ENCODE assay signal across 1 cellular context in the genomic region with DNA sequence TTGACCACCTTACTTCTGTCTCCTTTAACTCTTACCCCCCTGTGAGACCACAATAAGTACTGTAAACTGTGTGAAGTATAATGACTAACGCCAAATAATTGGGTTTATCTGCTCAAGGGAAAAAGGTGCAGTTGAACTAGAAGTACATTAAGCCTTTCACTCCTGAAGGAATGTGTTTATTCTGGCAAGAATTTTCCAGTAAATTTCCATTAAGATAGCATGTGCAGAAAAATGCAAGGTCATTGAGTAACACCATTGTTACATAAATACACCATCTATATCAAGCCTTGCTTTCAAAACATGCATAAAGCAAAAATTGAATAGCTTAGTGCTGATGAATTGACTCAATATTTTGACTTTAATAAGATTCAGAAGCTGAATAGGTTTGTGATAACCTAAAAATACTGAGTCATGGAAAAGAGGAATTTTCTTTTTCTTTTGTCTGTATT.
TF ChIP-seq lines count a peak whose summit lies in the region.

No MANE protein-coding gene starts in this region.

TF ChIP-seq in HEK293, 187 proteins besides CTCF, POLR2A, EP300 and RAD21 (continued from another document and continues in another):
- TF ChIP-seq, protein P1, sequence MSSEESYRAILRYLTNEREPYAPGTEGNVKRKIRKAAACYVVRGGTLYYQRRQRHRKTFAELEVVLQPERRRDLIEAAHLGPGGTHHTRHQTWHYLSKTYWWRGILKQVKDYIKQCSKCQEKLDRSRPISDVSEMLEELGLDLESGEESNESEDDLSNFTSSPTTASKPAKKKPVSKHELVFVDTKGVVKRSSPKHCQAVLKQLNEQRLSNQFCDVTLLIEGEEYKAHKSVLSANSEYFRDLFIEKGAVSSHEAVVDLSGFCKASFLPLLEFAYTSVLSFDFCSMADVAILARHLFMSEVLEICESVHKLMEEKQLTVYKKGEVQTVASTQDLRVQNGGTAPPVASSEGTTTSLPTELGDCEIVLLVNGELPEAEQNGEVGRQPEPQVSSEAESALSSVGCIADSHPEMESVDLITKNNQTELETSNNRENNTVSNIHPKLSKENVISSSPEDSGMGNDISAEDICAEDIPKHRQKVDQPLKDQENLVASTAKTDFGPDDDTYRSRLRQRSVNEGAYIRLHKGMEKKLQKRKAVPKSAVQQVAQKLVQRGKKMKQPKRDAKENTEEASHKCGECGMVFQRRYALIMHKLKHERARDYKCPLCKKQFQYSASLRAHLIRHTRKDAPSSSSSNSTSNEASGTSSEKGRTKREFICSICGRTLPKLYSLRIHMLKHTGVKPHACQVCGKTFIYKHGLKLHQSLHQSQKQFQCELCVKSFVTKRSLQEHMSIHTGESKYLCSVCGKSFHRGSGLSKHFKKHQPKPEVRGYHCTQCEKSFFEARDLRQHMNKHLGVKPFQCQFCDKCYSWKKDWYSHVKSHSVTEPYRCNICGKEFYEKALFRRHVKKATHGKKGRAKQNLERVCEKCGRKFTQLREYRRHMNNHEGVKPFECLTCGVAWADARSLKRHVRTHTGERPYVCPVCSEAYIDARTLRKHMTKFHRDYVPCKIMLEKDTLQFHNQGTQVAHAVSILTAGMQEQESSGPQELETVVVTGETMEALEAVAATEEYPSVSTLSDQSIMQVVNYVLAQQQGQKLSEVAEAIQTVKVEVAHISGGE (tag by site-specific recombination; conservative IDR thresholded peaks at IDR 0.05; ENCODE audit: low read depth): no peak
- TF ChIP-seq, protein P2, sequence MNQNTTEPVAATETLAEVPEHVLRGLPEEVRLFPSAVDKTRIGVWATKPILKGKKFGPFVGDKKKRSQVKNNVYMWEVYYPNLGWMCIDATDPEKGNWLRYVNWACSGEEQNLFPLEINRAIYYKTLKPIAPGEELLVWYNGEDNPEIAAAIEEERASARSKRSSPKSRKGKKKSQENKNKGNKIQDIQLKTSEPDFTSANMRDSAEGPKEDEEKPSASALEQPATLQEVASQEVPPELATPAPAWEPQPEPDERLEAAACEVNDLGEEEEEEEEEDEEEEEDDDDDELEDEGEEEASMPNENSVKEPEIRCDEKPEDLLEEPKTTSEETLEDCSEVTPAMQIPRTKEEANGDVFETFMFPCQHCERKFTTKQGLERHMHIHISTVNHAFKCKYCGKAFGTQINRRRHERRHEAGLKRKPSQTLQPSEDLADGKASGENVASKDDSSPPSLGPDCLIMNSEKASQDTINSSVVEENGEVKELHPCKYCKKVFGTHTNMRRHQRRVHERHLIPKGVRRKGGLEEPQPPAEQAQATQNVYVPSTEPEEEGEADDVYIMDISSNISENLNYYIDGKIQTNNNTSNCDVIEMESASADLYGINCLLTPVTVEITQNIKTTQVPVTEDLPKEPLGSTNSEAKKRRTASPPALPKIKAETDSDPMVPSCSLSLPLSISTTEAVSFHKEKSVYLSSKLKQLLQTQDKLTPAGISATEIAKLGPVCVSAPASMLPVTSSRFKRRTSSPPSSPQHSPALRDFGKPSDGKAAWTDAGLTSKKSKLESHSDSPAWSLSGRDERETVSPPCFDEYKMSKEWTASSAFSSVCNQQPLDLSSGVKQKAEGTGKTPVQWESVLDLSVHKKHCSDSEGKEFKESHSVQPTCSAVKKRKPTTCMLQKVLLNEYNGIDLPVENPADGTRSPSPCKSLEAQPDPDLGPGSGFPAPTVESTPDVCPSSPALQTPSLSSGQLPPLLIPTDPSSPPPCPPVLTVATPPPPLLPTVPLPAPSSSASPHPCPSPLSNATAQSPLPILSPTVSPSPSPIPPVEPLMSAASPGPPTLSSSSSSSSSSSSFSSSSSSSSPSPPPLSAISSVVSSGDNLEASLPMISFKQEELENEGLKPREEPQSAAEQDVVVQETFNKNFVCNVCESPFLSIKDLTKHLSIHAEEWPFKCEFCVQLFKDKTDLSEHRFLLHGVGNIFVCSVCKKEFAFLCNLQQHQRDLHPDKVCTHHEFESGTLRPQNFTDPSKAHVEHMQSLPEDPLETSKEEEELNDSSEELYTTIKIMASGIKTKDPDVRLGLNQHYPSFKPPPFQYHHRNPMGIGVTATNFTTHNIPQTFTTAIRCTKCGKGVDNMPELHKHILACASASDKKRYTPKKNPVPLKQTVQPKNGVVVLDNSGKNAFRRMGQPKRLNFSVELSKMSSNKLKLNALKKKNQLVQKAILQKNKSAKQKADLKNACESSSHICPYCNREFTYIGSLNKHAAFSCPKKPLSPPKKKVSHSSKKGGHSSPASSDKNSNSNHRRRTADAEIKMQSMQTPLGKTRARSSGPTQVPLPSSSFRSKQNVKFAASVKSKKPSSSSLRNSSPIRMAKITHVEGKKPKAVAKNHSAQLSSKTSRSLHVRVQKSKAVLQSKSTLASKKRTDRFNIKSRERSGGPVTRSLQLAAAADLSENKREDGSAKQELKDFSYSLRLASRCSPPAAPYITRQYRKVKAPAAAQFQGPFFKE (tag by site-specific recombination; IDR thresholded peaks at IDR 0.05; ENCODE audit: borderline replicate concordance): no peak
- TF ChIP-seq ZBTB48 (tag by site-specific recombination; IDR thresholded peaks at IDR 0.05) (no peak), ZNF707 (tag by site-specific recombination; IDR thresholded peaks at IDR 0.05) (no peak), GLIS1 (tag by site-specific recombination; IDR thresholded peaks at IDR 0.05) (peak; percentile 88), ZBTB1 (tag by site-specific recombination; IDR thresholded peaks at IDR 0.05) (no peak), ZNF571 (tag by site-specific recombination; IDR thresholded peaks at IDR 0.05) (no peak), ZIC2 (tag by site-specific recombination; IDR thresholded peaks at IDR 0.05) (no peak), ZNF335 (tag by site-specific recombination; conservative IDR thresholded peaks at IDR 0.05) (0 out of 2 replicates have a peak, but pooled peaks have one; percentile 11), ZNF747 (tag by site-specific recombination; IDR thresholded peaks at IDR 0.05) (no peak), ZNF19 (tag by site-specific recombination; IDR thresholded peaks at IDR 0.05; ENCODE audit: low read depth) (no peak), ZNF426 (tag by site-specific recombination; IDR thresholded peaks at IDR 0.05) (no peak), WT1 (tag by site-specific recombination; IDR thresholded peaks at IDR 0.05) (no peak), ZNF132 (tag by site-specific recombination; IDR thresholded peaks at IDR 0.05; ENCODE audit: borderline replicate concordance) (no peak), GLI4 (tag by site-specific recombination; IDR thresholded peaks at IDR 0.05) (no peak), ZNF174 (tag by site-specific recombination; IDR thresholded peaks at IDR 0.05) (no peak), ZNF555 (tag by site-specific recombination; conservative IDR thresholded peaks at IDR 0.05) (no peak), ZNF155 (tag by site-specific recombination; IDR thresholded peaks at IDR 0.05) (no peak), ZNF76 (tag by site-specific recombination; IDR thresholded peaks at IDR 0.05; ENCODE audit: borderline replicate concordance, low read depth) (no peak), ZNF350 (tag by site-specific recombination; IDR thresholded peaks at IDR 0.05) (no peak), SP2 (tag by site-specific recombination; IDR thresholded peaks at IDR 0.05) (no peak), ZNF837 (tag by site-specific recombination; IDR thresholded peaks at IDR 0.05) (no peak), ZNF529 (tag by site-specific recombination; IDR thresholded peaks at IDR 0.05; ENCODE audit: insufficient replicate concordance) (no peak), OSR2 (tag by site-specific recombination; IDR thresholded peaks at IDR 0.05) (peak; percentile 68), GLI2 (tag by site-specific recombination; IDR thresholded peaks at IDR 0.05; ENCODE audit: borderline replicate concordance, low read depth) (no peak), ZNF623 (tag by site-specific recombination; IDR thresholded peaks at IDR 0.05) (no peak), ZBTB7A (tag by site-specific recombination; IDR thresholded peaks at IDR 0.05; ENCODE audit: low read depth) (no peak), ZNF521 (tag by site-specific recombination; IDR thresholded peaks at IDR 0.05) (no peak), ZNF544 (tag by site-specific recombination; IDR thresholded peaks at IDR 0.05) (no peak), ZNF660 (tag by site-specific recombination; IDR thresholded peaks at IDR 0.05) (no peak)
- TF ChIP-seq, protein P3, sequence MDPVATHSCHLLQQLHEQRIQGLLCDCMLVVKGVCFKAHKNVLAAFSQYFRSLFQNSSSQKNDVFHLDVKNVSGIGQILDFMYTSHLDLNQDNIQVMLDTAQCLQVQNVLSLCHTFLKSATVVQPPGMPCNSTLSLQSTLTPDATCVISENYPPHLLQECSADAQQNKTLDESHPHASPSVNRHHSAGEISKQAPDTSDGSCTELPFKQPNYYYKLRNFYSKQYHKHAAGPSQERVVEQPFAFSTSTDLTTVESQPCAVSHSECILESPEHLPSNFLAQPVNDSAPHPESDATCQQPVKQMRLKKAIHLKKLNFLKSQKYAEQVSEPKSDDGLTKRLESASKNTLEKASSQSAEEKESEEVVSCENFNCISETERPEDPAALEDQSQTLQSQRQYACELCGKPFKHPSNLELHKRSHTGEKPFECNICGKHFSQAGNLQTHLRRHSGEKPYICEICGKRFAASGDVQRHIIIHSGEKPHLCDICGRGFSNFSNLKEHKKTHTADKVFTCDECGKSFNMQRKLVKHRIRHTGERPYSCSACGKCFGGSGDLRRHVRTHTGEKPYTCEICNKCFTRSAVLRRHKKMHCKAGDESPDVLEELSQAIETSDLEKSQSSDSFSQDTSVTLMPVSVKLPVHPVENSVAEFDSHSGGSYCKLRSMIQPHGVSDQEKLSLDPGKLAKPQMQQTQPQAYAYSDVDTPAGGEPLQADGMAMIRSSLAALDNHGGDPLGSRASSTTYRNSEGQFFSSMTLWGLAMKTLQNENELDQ (tag by site-specific recombination; IDR thresholded peaks at IDR 0.05; ENCODE audit: low read depth): no peak
- TF ChIP-seq, protein P4, sequence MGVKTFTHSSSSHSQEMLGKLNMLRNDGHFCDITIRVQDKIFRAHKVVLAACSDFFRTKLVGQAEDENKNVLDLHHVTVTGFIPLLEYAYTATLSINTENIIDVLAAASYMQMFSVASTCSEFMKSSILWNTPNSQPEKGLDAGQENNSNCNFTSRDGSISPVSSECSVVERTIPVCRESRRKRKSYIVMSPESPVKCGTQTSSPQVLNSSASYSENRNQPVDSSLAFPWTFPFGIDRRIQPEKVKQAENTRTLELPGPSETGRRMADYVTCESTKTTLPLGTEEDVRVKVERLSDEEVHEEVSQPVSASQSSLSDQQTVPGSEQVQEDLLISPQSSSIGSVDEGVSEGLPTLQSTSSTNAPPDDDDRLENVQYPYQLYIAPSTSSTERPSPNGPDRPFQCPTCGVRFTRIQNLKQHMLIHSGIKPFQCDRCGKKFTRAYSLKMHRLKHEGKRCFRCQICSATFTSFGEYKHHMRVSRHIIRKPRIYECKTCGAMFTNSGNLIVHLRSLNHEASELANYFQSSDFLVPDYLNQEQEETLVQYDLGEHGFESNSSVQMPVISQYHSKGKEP (tag by site-specific recombination; IDR thresholded peaks at IDR 0.05): 0 out of 2 replicates have a peak, but pooled peaks have one; percentile 35
- TF ChIP-seq, protein P5, sequence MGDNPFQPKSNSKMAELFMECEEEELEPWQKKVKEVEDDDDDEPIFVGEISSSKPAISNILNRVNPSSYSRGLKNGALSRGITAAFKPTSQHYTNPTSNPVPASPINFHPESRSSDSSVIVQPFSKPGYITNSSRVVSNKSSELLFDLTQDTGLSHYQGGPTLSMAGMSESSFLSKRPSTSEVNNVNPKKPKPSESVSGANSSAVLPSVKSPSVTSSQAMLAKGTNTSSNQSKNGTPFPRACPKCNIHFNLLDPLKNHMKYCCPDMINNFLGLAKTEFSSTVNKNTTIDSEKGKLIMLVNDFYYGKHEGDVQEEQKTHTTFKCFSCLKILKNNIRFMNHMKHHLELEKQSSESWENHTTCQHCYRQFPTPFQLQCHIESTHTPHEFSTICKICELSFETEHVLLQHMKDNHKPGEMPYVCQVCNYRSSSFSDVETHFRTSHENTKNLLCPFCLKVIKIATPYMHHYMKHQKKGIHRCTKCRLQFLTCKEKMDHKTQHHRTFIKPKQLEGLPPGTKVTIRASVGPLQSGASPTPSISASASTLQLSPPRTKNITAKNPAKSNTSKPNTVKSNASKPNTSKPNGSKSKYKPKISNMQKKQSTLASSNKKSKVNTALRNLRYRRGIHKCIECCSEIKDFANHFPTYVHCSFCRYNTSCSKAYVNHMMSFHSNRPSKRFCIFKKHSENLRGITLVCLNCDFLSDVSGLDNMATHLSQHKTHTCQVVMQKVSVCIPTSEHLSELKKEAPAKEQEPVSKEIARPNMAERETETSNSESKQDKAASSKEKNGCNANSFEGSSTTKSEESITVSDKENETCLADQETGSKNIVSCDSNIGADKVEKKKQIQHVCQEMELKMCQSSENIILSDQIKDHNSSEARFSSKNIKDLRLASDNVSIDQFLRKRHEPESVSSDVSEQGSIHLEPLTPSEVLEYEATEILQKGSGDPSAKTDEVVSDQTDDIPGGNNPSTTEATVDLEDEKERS (tag by site-specific recombination; IDR thresholded peaks at IDR 0.05): no peak
- TF ChIP-seq, protein P6, sequence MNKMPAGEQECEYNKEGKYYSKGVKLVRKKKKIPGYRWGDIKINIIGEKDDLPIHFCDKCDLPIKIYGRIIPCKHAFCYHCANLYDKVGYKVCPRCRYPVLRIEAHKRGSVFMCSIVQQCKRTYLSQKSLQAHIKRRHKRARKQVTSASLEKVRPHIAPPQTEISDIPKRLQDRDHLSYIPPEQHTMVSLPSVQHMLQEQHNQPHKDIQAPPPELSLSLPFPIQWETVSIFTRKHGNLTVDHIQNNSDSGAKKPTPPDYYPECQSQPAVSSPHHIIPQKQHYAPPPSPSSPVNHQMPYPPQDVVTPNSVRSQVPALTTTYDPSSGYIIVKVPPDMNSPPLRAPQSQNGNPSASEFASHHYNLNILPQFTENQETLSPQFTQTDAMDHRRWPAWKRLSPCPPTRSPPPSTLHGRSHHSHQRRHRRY (tag by site-specific recombination; IDR thresholded peaks at IDR 0.05): no peak
- TF ChIP-seq, protein P7, sequence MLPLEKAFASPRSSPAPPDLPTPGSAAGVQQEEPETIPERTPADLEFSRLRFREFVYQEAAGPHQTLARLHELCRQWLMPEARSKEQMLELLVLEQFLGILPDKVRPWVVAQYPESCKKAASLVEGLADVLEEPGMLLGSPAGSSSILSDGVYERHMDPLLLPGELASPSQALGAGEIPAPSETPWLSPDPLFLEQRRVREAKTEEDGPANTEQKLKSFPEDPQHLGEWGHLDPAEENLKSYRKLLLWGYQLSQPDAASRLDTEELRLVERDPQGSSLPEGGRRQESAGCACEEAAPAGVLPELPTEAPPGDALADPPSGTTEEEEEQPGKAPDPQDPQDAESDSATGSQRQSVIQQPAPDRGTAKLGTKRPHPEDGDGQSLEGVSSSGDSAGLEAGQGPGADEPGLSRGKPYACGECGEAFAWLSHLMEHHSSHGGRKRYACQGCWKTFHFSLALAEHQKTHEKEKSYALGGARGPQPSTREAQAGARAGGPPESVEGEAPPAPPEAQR (tag by site-specific recombination; IDR thresholded peaks at IDR 0.05): no peak
- TF ChIP-seq, protein P8, sequence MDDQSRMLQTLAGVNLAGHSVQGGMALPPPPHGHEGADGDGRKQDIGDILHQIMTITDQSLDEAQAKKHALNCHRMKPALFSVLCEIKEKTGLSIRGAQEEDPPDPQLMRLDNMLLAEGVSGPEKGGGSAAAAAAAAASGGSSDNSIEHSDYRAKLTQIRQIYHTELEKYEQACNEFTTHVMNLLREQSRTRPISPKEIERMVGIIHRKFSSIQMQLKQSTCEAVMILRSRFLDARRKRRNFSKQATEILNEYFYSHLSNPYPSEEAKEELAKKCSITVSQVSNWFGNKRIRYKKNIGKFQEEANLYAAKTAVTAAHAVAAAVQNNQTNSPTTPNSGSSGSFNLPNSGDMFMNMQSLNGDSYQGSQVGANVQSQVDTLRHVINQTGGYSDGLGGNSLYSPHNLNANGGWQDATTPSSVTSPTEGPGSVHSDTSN (CRISPR knock-in tag; IDR thresholded peaks at IDR 0.05): no peak
